Comparison of ENCODE assay signal across 8 cellular contexts in the genomic region with DNA sequence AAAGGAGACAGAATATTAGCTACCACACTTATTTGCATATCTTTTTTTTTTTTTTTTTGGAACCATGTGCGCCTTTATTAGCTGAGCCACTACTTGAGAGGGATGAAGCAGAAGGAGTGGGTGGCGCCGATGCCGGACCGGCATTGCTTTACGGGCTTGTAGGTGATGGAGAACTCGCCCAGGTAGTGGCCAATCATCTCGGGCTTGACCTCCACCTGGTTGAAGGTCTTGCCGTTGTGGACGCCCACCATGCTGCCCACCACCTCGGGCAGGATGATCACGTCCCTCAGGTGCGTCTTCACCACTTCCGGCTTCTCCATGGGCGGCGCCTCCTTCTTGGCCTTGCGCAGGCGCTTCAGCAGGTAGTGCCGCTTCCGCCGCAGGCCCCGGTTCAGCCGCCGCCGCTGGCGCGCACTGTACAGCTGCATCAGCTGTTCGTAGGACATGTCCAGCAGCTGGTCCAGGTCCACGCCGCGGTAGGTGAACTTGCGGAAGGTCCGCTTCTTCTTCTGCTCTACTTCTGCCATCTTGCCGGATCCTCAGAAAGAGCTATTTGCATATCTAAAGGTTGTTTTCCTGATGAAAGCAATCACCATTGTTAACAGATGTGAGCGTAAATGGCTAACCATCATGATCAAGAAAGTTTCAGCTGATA. TPM values are rescaled to one million over a fixed set of nuclear protein-coding genes. Genes with fewer than 3 reads are reported as not detected.
A peak's percentile ranks its signal among the peaks of the same experiment; 100 is the strongest.
DNase-seq lines count a peak whose midpoint lies in the region; ATAC-seq and TF ChIP-seq lines count a peak whose summit lies in the region.
"Not testable (repeated sequence)": the region's sequence is repeated elsewhere in the genome, so short reads cannot be mapped to it uniquely, and the experiment has no call there.

No MANE protein-coding gene starts in this region.

- CTCF ChIA-PET in SK-N-SH (lab: Yijun Ruan, JAX) = interaction anchor here (0.6 kb wide), 1 partner anchor 1377 kb away, joined by 3 read pairs; no protein-coding TSS in a partner anchor

- H3K9ac ChIP-seq in SK-N-SH = peak overlapping the region; percentile 43; the same call in 1 of the 2 replicates

- TF ChIP-seq POLR2A in right lobe of liver (IDR thresholded peaks at IDR 0.05) = not testable (repeated sequence)

- H2AFZ ChIP-seq in SK-N-SH (ENCODE audit: low read depth) = peak overlapping the region; percentile 79

- H3K9me2 ChIP-seq in SK-N-SH = not testable (repeated sequence)

- H3K36me3 ChIP-seq in SK-N-SH (replicated peaks in 1 of 2; ENCODE audit: control insufficient read depth in 1 of 2, insufficient read depth in 2 of 2, low read length in 1 of 2); right lobe of liver: not testable (repeated sequence)

- ATAC-seq in GM21528 (IDR thresholded peaks at IDR 0.05; ENCODE audit: low FRiP score, unreplicated experiment) (peak; percentile 74), right lobe of liver (peak; percentile 73 to 94 (median 78))

- H3K4me1 ChIP-seq in SK-N-SH (ENCODE audit: control insufficient read depth in 1 of 2, insufficient read depth in 2 of 2, low read depth in 1 of 2, low read length in 1 of 2); right lobe of liver: not testable (repeated sequence)

- not testable (repeated sequence) for TF ChIP-seq EP300 in SK-N-SH (IDR thresholded peaks at IDR 0.05; ENCODE audit: borderline replicate concordance in 1 of 2, low read depth in 1 of 2, low read length in 1 of 2)

- H3K27ac ChIP-seq in SK-N-SH (ENCODE audit: low read depth in 2 of 2, low read length in 1 of 2) (peak overlapping the region in 1 of 2 experiments; percentile 48; a peak in 1 of 4 replicates), dorsolateral prefrontal cortex (peak overlapping the region in 1 of 59 donors; percentile 12)
- H3K27ac ChIP-seq in right lobe of liver = not testable (repeated sequence)

- not testable (repeated sequence) for H3K27ac Mint-ChIP-seq in CD14-positive monocyte

- peak overlapping the region; percentile 65 for H3K4me2 ChIP-seq in SK-N-SH

- H3K9me3 Mint-ChIP-seq in CD14-positive monocyte = not testable (repeated sequence)

- H4K20me1 ChIP-seq in SK-N-SH (ENCODE audit: insufficient read depth) = not testable (repeated sequence)

- not testable (repeated sequence) for H3K27me3 ChIP-seq in SK-N-SH (ENCODE audit: insufficient read depth); dorsolateral prefrontal cortex; right lobe of liver

- not testable (repeated sequence) for TF ChIP-seq CTCF in CD14-positive monocyte (IDR thresholded peaks at IDR 0.05); SK-N-SH (IDR thresholded peaks at IDR 0.05); dorsolateral prefrontal cortex (IDR thresholded peaks at IDR 0.05 in 54 of 56, conservative IDR thresholded peaks at IDR 0.05 in 2 of 56; ENCODE audit: low read depth in 1 of 56, partially characterized antibody in 56 of 56); right lobe of liver (IDR thresholded peaks at IDR 0.05)

- H3K36me3 Mint-ChIP-seq in CD14-positive monocyte = not testable (repeated sequence)

- not testable (repeated sequence) for DNase-seq in CD14-positive monocyte (ENCODE audit: low spot score)
- peak; percentile 53 to 81 (median 64) for DNase-seq in NCI-H1417 (lab: John Stamatoyannopoulos, UW)
- peak; percentile 58 for DNase-seq in SK-N-SH
- peak; percentile 56 to 69 for DNase-seq in activated T-cell treated with anti-CD3 and anti-CD28 coated beads, Interleukin-2, amount 50 U/mL, for 48 hours
- peak in 3 of 10 donors; percentile 9 to 49 (median 42) for DNase-seq in dorsolateral prefrontal cortex
- DNase-seq in right lobe of liver = peak; percentile 44 to 75 (median 59)
- DNase-seq in stimulated activated CD4-positive, alpha-beta T cell treated with anti-CD3 and anti-CD28 coated beads, Interleukin-2, amount 100 ng/mL, for 24 hours = peak; percentile 57 to 60

- H3F3A ChIP-seq in SK-N-SH (replicated peaks; ENCODE audit: insufficient read depth) = not testable (repeated sequence)

- POLR2A ChIA-PET in SK-N-SH (lab: Yijun Ruan, JAX) = interaction anchor here (2.6 kb wide), 1 partner anchor 17 kb away, joined by 11 read pairs; a partner anchor contains a TSS

- H3K27me3 Mint-ChIP-seq in CD14-positive monocyte (ENCODE audit: low read depth in 3 of 3) = not testable (repeated sequence)

- H3K79me2 ChIP-seq in SK-N-SH (ENCODE audit: insufficient read depth) = not testable (repeated sequence)

- H3K4me1 Mint-ChIP-seq in CD14-positive monocyte = not testable (repeated sequence)

- H3K4me3 Mint-ChIP-seq in CD14-positive monocyte = peak overlapping the region; percentile 69 to 81

- TF ChIP-seq RAD21 in SK-N-SH (IDR thresholded peaks at IDR 0.05; ENCODE audit: low read length) = not testable (repeated sequence)

- H3K9me3 ChIP-seq in SK-N-SH, right lobe of liver: not testable (repeated sequence)

- peak overlapping the region; percentile 51 to 61 for H3K4me3 ChIP-seq in SK-N-SH (ENCODE audit: low read depth in 2 of 2, low read length in 1 of 2)
- peak overlapping the region in 48 of 59 donors; percentile 0 to 60 (median 38) for H3K4me3 ChIP-seq in dorsolateral prefrontal cortex
- H3K4me3 ChIP-seq in right lobe of liver = peak overlapping the region in 2 of 3 donors; percentile 15 to 48

- intact Hi-C loops in CD14-positive monocyte (cut with micrococcal nuclease); dorsolateral prefrontal cortex (cut with DNase I); right lobe of liver (cut with DNase I): not testable (repeated sequence)

- 42% methylated on average over 32 of the region's 35 CpGs for WGBS in SK-N-SH (ENCODE audit: low lambda C conversion rate)
- WGBS in right lobe of liver (ENCODE audit: insufficient coverage, low coverage, low lambda C conversion rate, missing lambda C conversion rate) = 69% methylated on average over 30 of the region's 35 CpGs

TF ChIP-seq in SK-N-SH, 30 proteins besides CTCF, POLR2A, EP300 and RAD21:
- 0 out of 2 replicates have a peak, but pooled peaks have one; percentile 20 for TF ChIP-seq POLR2AphosphoS5 (IDR thresholded peaks at IDR 0.05; ENCODE audit: low read depth, low read length)
- peak; percentile 63 for TF ChIP-seq ELF1 (IDR thresholded peaks at IDR 0.05)
- 0 out of 2 replicates have a peak, but pooled peaks have one; percentile 15 for TF ChIP-seq FOXJ3 (CRISPR knock-in tag; IDR thresholded peaks at IDR 0.05)
- TF ChIP-seq, protein P1, sequence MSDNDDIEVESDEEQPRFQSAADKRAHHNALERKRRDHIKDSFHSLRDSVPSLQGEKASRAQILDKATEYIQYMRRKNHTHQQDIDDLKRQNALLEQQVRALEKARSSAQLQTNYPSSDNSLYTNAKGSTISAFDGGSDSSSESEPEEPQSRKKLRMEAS (IDR thresholded peaks at IDR 0.05; ENCODE audit: low read depth) = 0 out of 2 replicates have a peak, but pooled peaks have one; percentile 12
- peak; percentile 45 for TF ChIP-seq GABPA (IDR thresholded peaks at IDR 0.05; ENCODE audit: low read depth)
- TF ChIP-seq MXI1 (IDR thresholded peaks at IDR 0.05; ENCODE audit: low read depth, low read length) = peak; percentile 37; the same call in 1 of the 2 replicates
- TF ChIP-seq NRF1 (IDR thresholded peaks at IDR 0.05; ENCODE audit: low read depth, low read length) = peak; percentile 68

RNA-seq across cellular contexts. Expression of a gene that starts 16.5 kb away (rescaled TPM):
- polyA plus RNA-seq in CD14-positive monocyte = 10 to 100 TPM; 46.3 to 55.5 TPM
- polyA plus RNA-seq in SK-N-SH (2012; rRNA removed) = 34.2 and 42.2 TPM in 2 replicates
- polyA plus RNA-seq in SK-N-SH (2012; cell fraction: cytosol; rRNA removed) = 42.1 and 52.1 TPM in 2 replicates
- 15.1 and 20.6 TPM in 2 replicates for polyA plus RNA-seq in SK-N-SH (2012; cell fraction: nucleus; rRNA removed)
- 10 to 100 TPM; 17.7 to 56.0 (median 37.2) TPM for total RNA-seq in dorsolateral prefrontal cortex
- total RNA-seq in right lobe of liver = 10 to 100 TPM; 12.8 to 29.3 (median 16.2) TPM
